17 cellular contexts compared by ENCODE assay signal in the genomic region with DNA sequence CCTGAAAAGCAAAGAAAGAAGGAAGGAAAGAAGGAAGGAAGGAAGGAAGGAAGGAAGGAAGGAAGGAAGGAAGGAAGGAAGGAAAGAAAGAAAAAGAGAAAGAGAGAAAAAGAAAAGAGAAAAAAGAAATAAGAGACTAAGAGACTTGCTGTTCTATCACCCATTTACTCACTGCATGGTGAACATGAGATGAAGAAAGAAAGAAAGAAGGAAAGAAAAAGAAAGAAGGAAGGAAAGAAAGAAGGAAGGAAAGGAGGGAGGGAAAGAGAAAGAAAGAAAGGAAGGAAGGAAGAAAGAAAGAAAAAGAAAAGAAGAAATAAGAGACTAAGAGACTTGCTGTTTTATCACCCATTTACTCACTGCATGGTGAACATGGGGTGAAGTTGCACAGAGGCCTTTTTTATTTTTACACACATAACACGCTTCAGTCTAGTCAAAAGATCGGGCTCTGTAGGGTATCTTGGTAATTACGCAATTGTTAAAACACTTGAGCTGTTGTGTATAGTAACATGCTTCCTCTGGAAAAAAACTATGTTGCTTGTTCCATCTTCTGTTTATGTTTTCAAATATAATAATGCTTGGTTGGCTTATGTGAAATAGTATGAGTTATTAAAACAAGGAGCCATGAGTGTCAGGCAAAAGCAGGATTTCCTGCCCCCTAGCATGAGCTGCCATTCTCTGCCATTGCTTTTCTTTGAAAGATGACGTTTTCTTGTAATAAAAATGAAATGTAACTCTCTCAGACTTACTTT.
DNase-seq lines count a peak whose midpoint lies in the region; ATAC-seq and TF ChIP-seq lines count a peak whose summit lies in the region.
"Had no signal": no experiment of that assay in that cellular context is flagged by ENCODE, and none has a peak within 500 bp of the region (broad histone marks: within the 10 kb centered on the region; RNA-seq: fewer than 3 reads in every experiment).

No MANE protein-coding gene starts in this region.

- H2AFZ ChIP-seq in mammary epithelial cell (ENCODE audit: low read depth, low read length) = no peak overlapping the region

- dilution Hi-C loops in mammary epithelial cell (cut with HindIII; ENCODE audit: low sequenced_read_pairs) = no loop called here

- H3K36me3 Mint-ChIP-seq in activated naive CD8-positive, alpha-beta T cell treated with anti-CD3 and anti-CD28 coated beads, Interleukin-2, amount 50 U/mL, for 24 hours (ENCODE audit: low read depth) = no peaks in the 10 kb centered on the region
- H3K36me3 Mint-ChIP-seq: activated CD4-positive, alpha-beta memory T cell treated with anti-CD3 and anti-CD28 coated beads for 36 hours had no signal

- H3K79me2 ChIP-seq in mammary epithelial cell (ENCODE audit: insufficient read depth, low read length) = no peaks in the 10 kb centered on the region
- H3K79me2 ChIP-seq in mesendoderm (ENCODE audit: control insufficient read depth, insufficient read depth, low read length) = no peaks in the 10 kb centered on the region

- H3K9ac ChIP-seq in mammary epithelial cell (ENCODE audit: insufficient read depth, low read length) (no peak overlapping the region), mesendoderm (ENCODE audit: low read length) (no peak overlapping the region)

- TF ChIP-seq CTCF in breast epithelium (IDR thresholded peaks at IDR 0.05) (no peak), mammary epithelial cell (conservative IDR thresholded peaks at IDR 0.05 in 1 of 2, IDR thresholded peaks at IDR 0.05 in 1 of 2; ENCODE audit: extremely low read depth in 1 of 2, insufficient read depth in 1 of 2, low read depth in 1 of 2, low read length in 2 of 2) (no peak), upper lobe of left lung (IDR thresholded peaks at IDR 0.05) (no peak), dorsolateral prefrontal cortex (IDR thresholded peaks at IDR 0.05 in 54 of 56, conservative IDR thresholded peaks at IDR 0.05 in 2 of 56; ENCODE audit: low read depth in 1 of 56, partially characterized antibody in 56 of 56) (no peak)

- CTCF ChIA-PET in mammary epithelial cell (lab: Charles Lee; ENCODE audit: low non-redundant PET) = no interaction called here

- no TSS peak for BruUV-seq in mammary epithelial cell (replicated peaks; lab: Mats Ljungman, UMichigan)

- H3K18ac ChIP-seq in mesendoderm (ENCODE audit: low read length) = peak overlapping the region; percentile 68

- 95% methylated on average over 4 of the region's 4 CpGs for WGBS in mammary epithelial cell (ENCODE audit: low coverage, missing lambda C conversion rate)
- WGBS in mesendoderm (ENCODE audit: extremely low coverage, insufficient coverage, low lambda C conversion rate) = no CpG with 5 or more reads among the region's 4 CpGs
- 13 to 16% methylated on average over 4 of the region's 4 CpGs for WGBS in upper lobe of left lung, 2 donors

- peak overlapping the region; percentile 22 to 64 for H3K27ac ChIP-seq in breast epithelium
- no peak overlapping the region for H3K27ac ChIP-seq in mammary epithelial cell (ENCODE audit: insufficient read depth, low read depth, low read length)
- H3K27ac ChIP-seq in mesendoderm (ENCODE audit: low read depth, low read length) = no peak overlapping the region
- peak overlapping the region; percentile 38 to 69 (median 43) for H3K27ac ChIP-seq in upper lobe of left lung
- H3K27ac ChIP-seq in dorsolateral prefrontal cortex = peak overlapping the region in 2 of 59 donors; percentile 7 to 12

- no peaks in the 10 kb centered on the region for H3K79me1 ChIP-seq in mesendoderm (ENCODE audit: low read length)

- no peak overlapping the region for H3K56ac ChIP-seq in mesendoderm (ENCODE audit: low read length)

- peak in 1 of 4 donors; percentile 36 for TF ChIP-seq EP300 in upper lobe of left lung (IDR thresholded peaks at IDR 0.05)

- H3K27ac Mint-ChIP-seq in activated naive CD8-positive, alpha-beta T cell treated with anti-CD3 and anti-CD28 coated beads, Interleukin-2, amount 50 U/mL, for 24 hours = no peak overlapping the region
- H3K27ac Mint-ChIP-seq: activated CD4-positive, alpha-beta memory T cell treated with anti-CD3 and anti-CD28 coated beads for 36 hours; activated T-helper 2 cell treated with anti-CD3 and anti-CD28 coated beads, Interferon-gamma antibody, Interleukin-2, Interleukin-4, amounts not matched to agents 10 μg/mL and 5 μg/mL and 100 μg/mL, durations not matched to agents 14 hours and 24 hours and 36 hours; CD4-positive, alpha-beta T cell; stimulated activated naive CD8-positive, alpha-beta T cell treated with anti-CD3 and anti-CD28 coated beads, Interleukin-15, Interleukin-2, amounts not matched to agents 100 ng/mL and 50 ng/mL, for 24 hours had no signal

- H4K5ac ChIP-seq in mesendoderm (ENCODE audit: low read length) = no peak overlapping the region

- H3K9me3 ChIP-seq in breast epithelium = no peaks in the 10 kb centered on the region
- no peaks in the 10 kb centered on the region for H3K9me3 ChIP-seq in mammary epithelial cell (replicated peaks; ENCODE audit: insufficient read depth, low read length)
- no peaks in the 10 kb centered on the region for H3K9me3 ChIP-seq in upper lobe of left lung

- no peaks in the 10 kb centered on the region for H3K9me3 Mint-ChIP-seq in activated naive CD8-positive, alpha-beta T cell treated with anti-CD3 and anti-CD28 coated beads, Interleukin-2, amount 50 U/mL, for 24 hours
- H3K9me3 Mint-ChIP-seq: activated CD4-positive, alpha-beta memory T cell treated with anti-CD3 and anti-CD28 coated beads for 36 hours; activated T-helper 2 cell treated with anti-CD3 and anti-CD28 coated beads, Interferon-gamma antibody, Interleukin-2, Interleukin-4, amounts not matched to agents 10 μg/mL and 5 μg/mL and 100 μg/mL, durations not matched to agents 14 hours and 24 hours and 36 hours had no signal

- H3K23ac ChIP-seq in mesendoderm (ENCODE audit: low read length) = no peak overlapping the region

- intact Hi-C loops in breast epithelium (cut with DNase I; ENCODE audit: low total_unique reads) = no loop called here
- intact Hi-C loops in mammary epithelial cell (cut with micrococcal nuclease) = no loop called here
- intact Hi-C loops in dorsolateral prefrontal cortex (cut with DNase I) = no loop called here

- no peak overlapping the region for H2BK120ac ChIP-seq in mesendoderm (ENCODE audit: low read depth, low read length)

- H3K27me3 ChIP-seq in breast epithelium = no peaks in the 10 kb centered on the region
- H3K27me3 ChIP-seq in mammary epithelial cell (ENCODE audit: insufficient read depth, low read length) = no peaks in the 10 kb centered on the region
- H3K27me3 ChIP-seq in mesendoderm (ENCODE audit: insufficient read depth, low read length, poor library complexity) = no peaks in the 10 kb centered on the region
- no peaks in the 10 kb centered on the region for H3K27me3 ChIP-seq in upper lobe of left lung
- no peaks in the 10 kb centered on the region for H3K27me3 ChIP-seq in dorsolateral prefrontal cortex

- H3K4me2 ChIP-seq in mammary epithelial cell (ENCODE audit: insufficient read depth, low read depth, low read length) (no peak overlapping the region), mesendoderm (ENCODE audit: low read length) (no peak overlapping the region)

- H4K20me1 ChIP-seq in mammary epithelial cell (ENCODE audit: insufficient read depth, low read length) = no peaks in the 10 kb centered on the region

- H3K4ac ChIP-seq in mesendoderm (ENCODE audit: low read depth, low read length) = no peak overlapping the region

- peak in 1 of 2 donors; percentile 49 for ATAC-seq in upper lobe of left lung (ENCODE audit: low FRiP score in 2 of 2)
- ATAC-seq in activated naive CD8-positive, alpha-beta T cell treated with anti-CD3 and anti-CD28 coated beads, Interleukin-2, amount 50 U/mL, for 24 hours = no peak
- ATAC-seq: left lobe of liver had no signal

- H3K4me3 Mint-ChIP-seq in activated naive CD8-positive, alpha-beta T cell treated with anti-CD3 and anti-CD28 coated beads, Interleukin-2, amount 50 U/mL, for 24 hours = no peak overlapping the region
- H3K4me3 Mint-ChIP-seq: activated CD4-positive, alpha-beta memory T cell treated with anti-CD3 and anti-CD28 coated beads for 36 hours; CD4-positive, alpha-beta T cell; stimulated activated naive CD8-positive, alpha-beta T cell treated with anti-CD3 and anti-CD28 coated beads, Interleukin-15, Interleukin-2, amounts not matched to agents 100 ng/mL and 50 ng/mL, for 24 hours had no signal

- H3K27me3 Mint-ChIP-seq in activated naive CD8-positive, alpha-beta T cell treated with anti-CD3 and anti-CD28 coated beads, Interleukin-2, amount 50 U/mL, for 24 hours = no peaks in the 10 kb centered on the region
- H3K27me3 Mint-ChIP-seq: activated CD4-positive, alpha-beta memory T cell treated with anti-CD3 and anti-CD28 coated beads for 36 hours; CD4-positive, alpha-beta T cell; stimulated activated naive CD8-positive, alpha-beta T cell treated with anti-CD3 and anti-CD28 coated beads, Interleukin-15, Interleukin-2, amounts not matched to agents 100 ng/mL and 50 ng/mL, for 24 hours had no signal

- H2BK15ac ChIP-seq in mesendoderm (replicated peaks; ENCODE audit: low read depth) = no peak overlapping the region

- no peaks in the 10 kb centered on the region for H3K36me3 ChIP-seq in breast epithelium
- H3K36me3 ChIP-seq in mammary epithelial cell (ENCODE audit: insufficient read depth, low read length) = no peaks in the 10 kb centered on the region
- no peaks in the 10 kb centered on the region for H3K36me3 ChIP-seq in mesendoderm (ENCODE audit: control insufficient read depth, insufficient read depth, low read length)
- no peaks in the 10 kb centered on the region for H3K36me3 ChIP-seq in upper lobe of left lung

- TF ChIP-seq POLR2A in breast epithelium (IDR thresholded peaks at IDR 0.05) = no peak
- no peak for TF ChIP-seq POLR2A in upper lobe of left lung (IDR thresholded peaks at IDR 0.05)

- H2AK5ac ChIP-seq in mesendoderm (ENCODE audit: low read length) = no peak overlapping the region

- no peak overlapping the region for H4K8ac ChIP-seq in mesendoderm (ENCODE audit: low read depth, low read length)

- no peaks in the 10 kb centered on the region for H3K4me1 ChIP-seq in breast epithelium
- peaks cover 8% of the 10 kb centered on the region for H3K4me1 ChIP-seq in mammary epithelial cell (ENCODE audit: insufficient read depth, low read length)
- H3K4me1 ChIP-seq in mesendoderm (ENCODE audit: control insufficient read depth, low read depth, low read length) = peaks cover 4% of the 10 kb centered on the region
- H3K4me1 ChIP-seq in upper lobe of left lung = peaks cover 30 to 49% (median 40%) of the 10 kb centered on the region in 4 donors

- DNase-seq in breast epithelium (ENCODE audit: low spot score in 2 of 2) = no peak
- no peak for DNase-seq in mammary epithelial cell
- peak; percentile 73 for DNase-seq in brain pericyte (ENCODE audit: low read depth, low spot score)
- DNase-seq in mesendoderm = no peak
- DNase-seq in upper lobe of left lung = no peak
- no peak for DNase-seq in dorsolateral prefrontal cortex
- DNase-seq in activated CD8-positive, alpha-beta memory T cell treated with anti-CD3 and anti-CD28 coated beads for 24 hours = no peak
- DNase-seq in activated naive CD8-positive, alpha-beta T cell treated with anti-CD3 and anti-CD28 coated beads, Interleukin-2, amount 50 U/mL, for 24 hours = no peak
- DNase-seq: activated CD4-positive, alpha-beta memory T cell treated with anti-CD3 and anti-CD28 coated beads for 36 hours; aorta; CD4-positive, alpha-beta T cell; GOT3; NCI-H1092 treated with DMSO at 0.1 percent for 48 hours; NCI-H2171 treated with DMSO at 0.1 percent for 48 hours had no signal

- in situ Hi-C loops in mammary epithelial cell (cut with MboI; ENCODE audit: low sequenced_read_pairs in 2 of 2) = no loop called here

- no peak overlapping the region for H2BK5ac ChIP-seq in mesendoderm (ENCODE audit: low read length)

- H3K4me1 Mint-ChIP-seq in activated naive CD8-positive, alpha-beta T cell treated with anti-CD3 and anti-CD28 coated beads, Interleukin-2, amount 50 U/mL, for 24 hours = peaks cover 13% of the 10 kb centered on the region

- H3K4me3 ChIP-seq in breast epithelium (no peak overlapping the region), mammary epithelial cell (replicated peaks in 1 of 3; ENCODE audit: insufficient read depth in 1 of 3, low read depth in 2 of 3, low read length in 3 of 3) (no peak overlapping the region), mesendoderm (ENCODE audit: low read length) (no peak overlapping the region), upper lobe of left lung (peak overlapping the region in 1 of 4 donors; percentile 22), dorsolateral prefrontal cortex (peak overlapping the region in 1 of 59 donors; percentile 5)

Comparison
In these comparisons a context has a peak if more than half of its experiments do, and no peak if none do; other contexts are left out.
1. H3K27ac ChIP-seq: peak in breast epithelium (2 of 2) and upper lobe of left lung (4 of 4); none in mammary epithelial cell (single experiment) and mesendoderm (single experiment).